ENCODE assay signal across 1 cellular context in the genomic region with DNA sequence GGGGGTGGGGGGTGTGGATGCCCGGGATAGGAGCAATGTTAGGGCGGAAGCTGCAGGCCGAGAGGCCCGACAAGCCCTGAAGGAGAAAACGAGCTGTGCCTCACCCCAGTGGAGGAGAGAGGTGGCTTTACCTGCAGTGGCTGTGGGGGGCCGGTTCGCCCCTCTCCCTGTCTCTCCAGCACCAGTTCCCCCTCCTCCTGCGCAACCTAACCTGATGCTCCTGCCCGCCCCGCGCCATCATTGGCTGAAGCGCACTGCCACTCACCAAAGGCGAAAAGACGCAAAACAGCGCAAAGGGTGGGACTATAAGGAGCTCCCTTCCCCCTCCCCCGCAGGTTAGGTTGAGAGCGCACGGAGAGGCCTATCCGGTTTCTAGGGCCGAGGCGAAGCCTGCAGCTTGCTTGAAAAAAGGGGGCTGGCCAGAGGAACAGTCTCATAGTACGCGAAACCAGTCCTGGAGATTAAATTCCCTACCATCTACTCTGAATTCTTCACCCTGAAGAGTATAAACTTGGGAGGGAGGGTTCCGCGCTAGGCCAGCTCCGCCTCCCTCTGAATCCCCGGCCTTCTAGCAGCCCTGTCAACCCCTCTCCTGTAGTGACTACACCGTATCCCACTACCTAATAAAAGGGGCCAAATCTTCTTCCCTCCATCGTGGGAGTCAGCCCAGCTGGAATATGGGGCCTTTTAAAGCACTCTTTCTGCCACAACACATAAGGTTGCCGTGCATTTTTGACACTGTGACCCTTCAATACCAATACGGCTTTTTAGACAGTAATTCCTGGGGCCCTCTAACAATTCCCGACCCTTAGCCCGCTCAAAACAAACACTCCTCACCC.
TF ChIP-seq lines count a peak whose summit lies in the region.

No MANE protein-coding gene starts in this region.

TF ChIP-seq in HepG2, 621 proteins besides CTCF, POLR2A, EP300 and RAD21 (continues in another document):
- TF ChIP-seq, protein P1, sequence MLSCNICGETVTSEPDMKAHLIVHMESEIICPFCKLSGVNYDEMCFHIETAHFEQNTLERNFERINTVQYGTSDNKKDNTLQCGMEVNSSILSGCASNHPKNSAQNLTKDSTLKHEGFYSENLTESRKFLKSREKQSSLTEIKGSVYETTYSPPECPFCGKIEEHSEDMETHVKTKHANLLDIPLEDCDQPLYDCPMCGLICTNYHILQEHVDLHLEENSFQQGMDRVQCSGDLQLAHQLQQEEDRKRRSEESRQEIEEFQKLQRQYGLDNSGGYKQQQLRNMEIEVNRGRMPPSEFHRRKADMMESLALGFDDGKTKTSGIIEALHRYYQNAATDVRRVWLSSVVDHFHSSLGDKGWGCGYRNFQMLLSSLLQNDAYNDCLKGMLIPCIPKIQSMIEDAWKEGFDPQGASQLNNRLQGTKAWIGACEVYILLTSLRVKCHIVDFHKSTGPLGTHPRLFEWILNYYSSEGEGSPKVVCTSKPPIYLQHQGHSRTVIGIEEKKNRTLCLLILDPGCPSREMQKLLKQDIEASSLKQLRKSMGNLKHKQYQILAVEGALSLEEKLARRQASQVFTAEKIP (CRISPR knock-in tag; IDR thresholded peaks at IDR 0.05; ENCODE audit: borderline replicate concordance) = no peak
- TF ChIP-seq, protein P2, sequence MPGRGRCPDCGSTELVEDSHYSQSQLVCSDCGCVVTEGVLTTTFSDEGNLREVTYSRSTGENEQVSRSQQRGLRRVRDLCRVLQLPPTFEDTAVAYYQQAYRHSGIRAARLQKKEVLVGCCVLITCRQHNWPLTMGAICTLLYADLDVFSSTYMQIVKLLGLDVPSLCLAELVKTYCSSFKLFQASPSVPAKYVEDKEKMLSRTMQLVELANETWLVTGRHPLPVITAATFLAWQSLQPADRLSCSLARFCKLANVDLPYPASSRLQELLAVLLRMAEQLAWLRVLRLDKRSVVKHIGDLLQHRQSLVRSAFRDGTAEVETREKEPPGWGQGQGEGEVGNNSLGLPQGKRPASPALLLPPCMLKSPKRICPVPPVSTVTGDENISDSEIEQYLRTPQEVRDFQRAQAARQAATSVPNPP (CRISPR knock-in tag; IDR thresholded peaks at IDR 0.05) = no peak
- TF ChIP-seq ZNF83 (CRISPR knock-in tag; IDR thresholded peaks at IDR 0.05; ENCODE audit: borderline replicate concordance) (peak; percentile 96; the same call in 1 of the 2 replicates), ZSCAN29 (CRISPR knock-in tag; conservative IDR thresholded peaks at IDR 0.05) (no peak), ZNF598 (CRISPR knock-in tag; IDR thresholded peaks at IDR 0.05; ENCODE audit: borderline replicate concordance) (no peak), ZFP37 (CRISPR knock-in tag; IDR thresholded peaks at IDR 0.05; ENCODE audit: borderline replicate concordance) (0 out of 2 replicates have a peak, but pooled peaks have one; percentile 92), ZBTB3 (CRISPR knock-in tag; IDR thresholded peaks at IDR 0.05; ENCODE audit: borderline replicate concordance, low read depth) (no peak), WIZ (CRISPR knock-in tag; IDR thresholded peaks at IDR 0.05) (no peak), ZNF101 (CRISPR knock-in tag; IDR thresholded peaks at IDR 0.05; ENCODE audit: borderline replicate concordance, low read depth) (no peak), ZMYM3 (CRISPR knock-in tag; IDR thresholded peaks at IDR 0.05) (peak; percentile 69; the same call in 1 of the 2 replicates), ZMAT3 (CRISPR knock-in tag; conservative IDR thresholded peaks at IDR 0.05) (peak; percentile 92), ZBTB1 (CRISPR knock-in tag; IDR thresholded peaks at IDR 0.05; ENCODE audit: borderline replicate concordance) (no peak), ZNF343 (CRISPR knock-in tag; IDR thresholded peaks at IDR 0.05) (no peak), ZMYM2 (CRISPR knock-in tag; IDR thresholded peaks at IDR 0.05) (peak; percentile 43; the same call in 1 of the 2 replicates), RXRB (CRISPR knock-in tag; IDR thresholded peaks at IDR 0.05; ENCODE audit: borderline replicate concordance) (peak; percentile 77), THYN1 (CRISPR knock-in tag; IDR thresholded peaks at IDR 0.05; ENCODE audit: borderline replicate concordance, low read depth) (no peak), XBP1 (CRISPR knock-in tag; IDR thresholded peaks at IDR 0.05) (no peak), HDAC1 (CRISPR knock-in tag; IDR thresholded peaks at IDR 0.05) (peak; percentile 88), CEBPB (IDR thresholded peaks at IDR 0.05; ENCODE audit: borderline replicate concordance, low read depth, low read length) (no peak), NCOA2 (CRISPR knock-in tag; IDR thresholded peaks at IDR 0.05) (peak; percentile 65), RFXAP (CRISPR knock-in tag; IDR thresholded peaks at IDR 0.05; ENCODE audit: borderline replicate concordance) (peak; percentile 69; the same call in 1 of the 2 replicates), ZNF317 (CRISPR knock-in tag; IDR thresholded peaks at IDR 0.05) (peak; percentile 77), PLRG1 (conservative IDR thresholded peaks at IDR 0.05) (no peak), YEATS2 (CRISPR knock-in tag; IDR thresholded peaks at IDR 0.05; ENCODE audit: borderline replicate concordance) (peak; percentile 99), MATR3 (CRISPR knock-in tag; IDR thresholded peaks at IDR 0.05) (no peak), PPARG (CRISPR knock-in tag; conservative IDR thresholded peaks at IDR 0.05) (peak; percentile 45; the same call in 1 of the 2 replicates), ZBTB20 (CRISPR knock-in tag; IDR thresholded peaks at IDR 0.05; ENCODE audit: borderline replicate concordance, low read depth) (no peak), HMG20B (CRISPR knock-in tag; conservative IDR thresholded peaks at IDR 0.05) (peak; percentile 84), GABPA (IDR thresholded peaks at IDR 0.05; ENCODE audit: low read depth, low read length) (peak; percentile 54), GABPA (CRISPR knock-in tag; IDR thresholded peaks at IDR 0.05; ENCODE audit: low read depth) (peak; percentile 89)
- TF ChIP-seq, protein P3, sequence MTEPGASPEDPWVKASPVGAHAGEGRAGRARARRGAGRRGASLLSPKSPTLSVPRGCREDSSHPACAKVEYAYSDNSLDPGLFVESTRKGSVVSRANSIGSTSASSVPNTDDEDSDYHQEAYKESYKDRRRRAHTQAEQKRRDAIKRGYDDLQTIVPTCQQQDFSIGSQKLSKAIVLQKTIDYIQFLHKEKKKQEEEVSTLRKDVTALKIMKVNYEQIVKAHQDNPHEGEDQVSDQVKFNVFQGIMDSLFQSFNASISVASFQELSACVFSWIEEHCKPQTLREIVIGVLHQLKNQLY (CRISPR knock-in tag; IDR thresholded peaks at IDR 0.05) = no peak
- TF ChIP-seq, protein P4, sequence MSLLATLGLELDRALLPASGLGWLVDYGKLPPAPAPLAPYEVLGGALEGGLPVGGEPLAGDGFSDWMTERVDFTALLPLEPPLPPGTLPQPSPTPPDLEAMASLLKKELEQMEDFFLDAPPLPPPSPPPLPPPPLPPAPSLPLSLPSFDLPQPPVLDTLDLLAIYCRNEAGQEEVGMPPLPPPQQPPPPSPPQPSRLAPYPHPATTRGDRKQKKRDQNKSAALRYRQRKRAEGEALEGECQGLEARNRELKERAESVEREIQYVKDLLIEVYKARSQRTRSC (CRISPR knock-in tag; IDR thresholded peaks at IDR 0.05; ENCODE audit: low read depth) = 0 out of 2 replicates have a peak, but pooled peaks have one; percentile 51
- TF ChIP-seq, protein P5, sequence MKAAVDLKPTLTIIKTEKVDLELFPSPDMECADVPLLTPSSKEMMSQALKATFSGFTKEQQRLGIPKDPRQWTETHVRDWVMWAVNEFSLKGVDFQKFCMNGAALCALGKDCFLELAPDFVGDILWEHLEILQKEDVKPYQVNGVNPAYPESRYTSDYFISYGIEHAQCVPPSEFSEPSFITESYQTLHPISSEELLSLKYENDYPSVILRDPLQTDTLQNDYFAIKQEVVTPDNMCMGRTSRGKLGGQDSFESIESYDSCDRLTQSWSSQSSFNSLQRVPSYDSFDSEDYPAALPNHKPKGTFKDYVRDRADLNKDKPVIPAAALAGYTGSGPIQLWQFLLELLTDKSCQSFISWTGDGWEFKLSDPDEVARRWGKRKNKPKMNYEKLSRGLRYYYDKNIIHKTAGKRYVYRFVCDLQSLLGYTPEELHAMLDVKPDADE (CRISPR knock-in tag; IDR thresholded peaks at IDR 0.05) = no peak
- TF ChIP-seq, protein P6, sequence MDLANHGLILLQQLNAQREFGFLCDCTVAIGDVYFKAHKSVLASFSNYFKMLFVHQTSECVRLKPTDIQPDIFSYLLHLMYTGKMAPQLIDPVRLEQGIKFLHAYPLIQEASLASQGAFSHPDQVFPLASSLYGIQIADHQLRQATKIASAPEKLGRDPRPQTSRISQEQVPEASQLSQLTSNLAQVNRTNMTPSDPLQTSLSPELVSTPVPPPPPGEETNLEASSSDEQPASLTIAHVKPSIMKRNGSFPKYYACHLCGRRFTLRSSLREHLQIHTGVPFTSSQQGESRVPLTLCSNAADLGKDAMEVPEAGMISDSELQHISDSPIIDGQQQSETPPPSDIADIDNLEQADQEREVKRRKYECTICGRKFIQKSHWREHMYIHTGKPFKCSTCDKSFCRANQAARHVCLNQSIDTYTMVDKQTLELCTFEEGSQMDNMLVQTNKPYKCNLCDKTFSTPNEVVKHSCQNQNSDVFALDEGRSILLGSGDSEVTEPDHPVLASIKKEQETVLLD (CRISPR knock-in tag; IDR thresholded peaks at IDR 0.05; ENCODE audit: low read depth) = no peak
- TF ChIP-seq, protein P7, sequence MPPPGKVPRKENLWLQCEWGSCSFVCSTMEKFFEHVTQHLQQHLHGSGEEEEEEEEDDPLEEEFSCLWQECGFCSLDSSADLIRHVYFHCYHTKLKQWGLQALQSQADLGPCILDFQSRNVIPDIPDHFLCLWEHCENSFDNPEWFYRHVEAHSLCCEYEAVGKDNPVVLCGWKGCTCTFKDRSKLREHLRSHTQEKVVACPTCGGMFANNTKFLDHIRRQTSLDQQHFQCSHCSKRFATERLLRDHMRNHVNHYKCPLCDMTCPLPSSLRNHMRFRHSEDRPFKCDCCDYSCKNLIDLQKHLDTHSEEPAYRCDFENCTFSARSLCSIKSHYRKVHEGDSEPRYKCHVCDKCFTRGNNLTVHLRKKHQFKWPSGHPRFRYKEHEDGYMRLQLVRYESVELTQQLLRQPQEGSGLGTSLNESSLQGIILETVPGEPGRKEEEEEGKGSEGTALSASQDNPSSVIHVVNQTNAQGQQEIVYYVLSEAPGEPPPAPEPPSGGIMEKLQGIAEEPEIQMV (CRISPR knock-in tag; IDR thresholded peaks at IDR 0.05; ENCODE audit: low read depth) = no peak
- TF ChIP-seq, protein P8, sequence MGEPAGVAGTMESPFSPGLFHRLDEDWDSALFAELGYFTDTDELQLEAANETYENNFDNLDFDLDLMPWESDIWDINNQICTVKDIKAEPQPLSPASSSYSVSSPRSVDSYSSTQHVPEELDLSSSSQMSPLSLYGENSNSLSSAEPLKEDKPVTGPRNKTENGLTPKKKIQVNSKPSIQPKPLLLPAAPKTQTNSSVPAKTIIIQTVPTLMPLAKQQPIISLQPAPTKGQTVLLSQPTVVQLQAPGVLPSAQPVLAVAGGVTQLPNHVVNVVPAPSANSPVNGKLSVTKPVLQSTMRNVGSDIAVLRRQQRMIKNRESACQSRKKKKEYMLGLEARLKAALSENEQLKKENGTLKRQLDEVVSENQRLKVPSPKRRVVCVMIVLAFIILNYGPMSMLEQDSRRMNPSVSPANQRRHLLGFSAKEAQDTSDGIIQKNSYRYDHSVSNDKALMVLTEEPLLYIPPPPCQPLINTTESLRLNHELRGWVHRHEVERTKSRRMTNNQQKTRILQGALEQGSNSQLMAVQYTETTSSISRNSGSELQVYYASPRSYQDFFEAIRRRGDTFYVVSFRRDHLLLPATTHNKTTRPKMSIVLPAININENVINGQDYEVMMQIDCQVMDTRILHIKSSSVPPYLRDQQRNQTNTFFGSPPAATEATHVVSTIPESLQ (CRISPR knock-in tag; conservative IDR thresholded peaks at IDR 0.05) = no peak
- TF ChIP-seq, protein P9, sequence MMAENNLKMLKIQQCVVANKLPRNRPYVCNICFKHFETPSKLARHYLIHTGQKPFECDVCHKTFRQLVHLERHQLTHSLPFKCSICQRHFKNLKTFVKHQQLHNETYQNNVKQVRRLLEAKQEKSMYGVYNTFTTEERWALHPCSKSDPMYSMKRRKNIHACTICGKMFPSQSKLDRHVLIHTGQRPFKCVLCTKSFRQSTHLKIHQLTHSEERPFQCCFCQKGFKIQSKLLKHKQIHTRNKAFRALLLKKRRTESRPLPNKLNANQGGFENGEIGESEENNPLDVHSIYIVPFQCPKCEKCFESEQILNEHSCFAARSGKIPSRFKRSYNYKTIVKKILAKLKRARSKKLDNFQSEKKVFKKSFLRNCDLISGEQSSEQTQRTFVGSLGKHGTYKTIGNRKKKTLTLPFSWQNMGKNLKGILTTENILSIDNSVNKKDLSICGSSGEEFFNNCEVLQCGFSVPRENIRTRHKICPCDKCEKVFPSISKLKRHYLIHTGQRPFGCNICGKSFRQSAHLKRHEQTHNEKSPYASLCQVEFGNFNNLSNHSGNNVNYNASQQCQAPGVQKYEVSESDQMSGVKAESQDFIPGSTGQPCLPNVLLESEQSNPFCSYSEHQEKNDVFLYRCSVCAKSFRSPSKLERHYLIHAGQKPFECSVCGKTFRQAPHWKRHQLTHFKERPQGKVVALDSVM (CRISPR knock-in tag; IDR thresholded peaks at IDR 0.05) = no peak
- TF ChIP-seq, protein P10, sequence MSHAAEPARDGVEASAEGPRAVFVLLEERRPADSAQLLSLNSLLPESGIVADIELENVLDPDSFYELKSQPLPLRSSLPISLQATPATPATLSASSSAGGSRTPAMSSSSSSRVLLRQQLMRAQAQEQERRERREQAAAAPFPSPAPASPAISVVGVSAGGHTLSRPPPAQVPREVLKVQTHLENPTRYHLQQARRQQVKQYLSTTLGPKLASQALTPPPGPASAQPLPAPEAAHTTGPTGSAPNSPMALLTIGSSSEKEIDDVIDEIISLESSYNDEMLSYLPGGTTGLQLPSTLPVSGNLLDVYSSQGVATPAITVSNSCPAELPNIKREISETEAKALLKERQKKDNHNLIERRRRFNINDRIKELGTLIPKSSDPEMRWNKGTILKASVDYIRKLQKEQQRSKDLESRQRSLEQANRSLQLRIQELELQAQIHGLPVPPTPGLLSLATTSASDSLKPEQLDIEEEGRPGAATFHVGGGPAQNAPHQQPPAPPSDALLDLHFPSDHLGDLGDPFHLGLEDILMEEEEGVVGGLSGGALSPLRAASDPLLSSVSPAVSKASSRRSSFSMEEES (CRISPR knock-in tag; IDR thresholded peaks at IDR 0.05) = peak; percentile 61; the same call in 1 of the 2 replicates
- TF ChIP-seq, protein P11, sequence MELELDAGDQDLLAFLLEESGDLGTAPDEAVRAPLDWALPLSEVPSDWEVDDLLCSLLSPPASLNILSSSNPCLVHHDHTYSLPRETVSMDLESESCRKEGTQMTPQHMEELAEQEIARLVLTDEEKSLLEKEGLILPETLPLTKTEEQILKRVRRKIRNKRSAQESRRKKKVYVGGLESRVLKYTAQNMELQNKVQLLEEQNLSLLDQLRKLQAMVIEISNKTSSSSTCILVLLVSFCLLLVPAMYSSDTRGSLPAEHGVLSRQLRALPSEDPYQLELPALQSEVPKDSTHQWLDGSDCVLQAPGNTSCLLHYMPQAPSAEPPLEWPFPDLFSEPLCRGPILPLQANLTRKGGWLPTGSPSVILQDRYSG (CRISPR knock-in tag; IDR thresholded peaks at IDR 0.05) = no peak
- TF ChIP-seq, protein P12, sequence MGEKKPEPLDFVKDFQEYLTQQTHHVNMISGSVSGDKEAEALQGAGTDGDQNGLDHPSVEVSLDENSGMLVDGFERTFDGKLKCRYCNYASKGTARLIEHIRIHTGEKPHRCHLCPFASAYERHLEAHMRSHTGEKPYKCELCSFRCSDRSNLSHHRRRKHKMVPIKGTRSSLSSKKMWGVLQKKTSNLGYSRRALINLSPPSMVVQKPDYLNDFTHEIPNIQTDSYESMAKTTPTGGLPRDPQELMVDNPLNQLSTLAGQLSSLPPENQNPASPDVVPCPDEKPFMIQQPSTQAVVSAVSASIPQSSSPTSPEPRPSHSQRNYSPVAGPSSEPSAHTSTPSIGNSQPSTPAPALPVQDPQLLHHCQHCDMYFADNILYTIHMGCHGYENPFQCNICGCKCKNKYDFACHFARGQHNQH (CRISPR knock-in tag; IDR thresholded peaks at IDR 0.05) = peak; percentile 92
